ENCODE assay signal across 10 cellular contexts in the genomic region with DNA sequence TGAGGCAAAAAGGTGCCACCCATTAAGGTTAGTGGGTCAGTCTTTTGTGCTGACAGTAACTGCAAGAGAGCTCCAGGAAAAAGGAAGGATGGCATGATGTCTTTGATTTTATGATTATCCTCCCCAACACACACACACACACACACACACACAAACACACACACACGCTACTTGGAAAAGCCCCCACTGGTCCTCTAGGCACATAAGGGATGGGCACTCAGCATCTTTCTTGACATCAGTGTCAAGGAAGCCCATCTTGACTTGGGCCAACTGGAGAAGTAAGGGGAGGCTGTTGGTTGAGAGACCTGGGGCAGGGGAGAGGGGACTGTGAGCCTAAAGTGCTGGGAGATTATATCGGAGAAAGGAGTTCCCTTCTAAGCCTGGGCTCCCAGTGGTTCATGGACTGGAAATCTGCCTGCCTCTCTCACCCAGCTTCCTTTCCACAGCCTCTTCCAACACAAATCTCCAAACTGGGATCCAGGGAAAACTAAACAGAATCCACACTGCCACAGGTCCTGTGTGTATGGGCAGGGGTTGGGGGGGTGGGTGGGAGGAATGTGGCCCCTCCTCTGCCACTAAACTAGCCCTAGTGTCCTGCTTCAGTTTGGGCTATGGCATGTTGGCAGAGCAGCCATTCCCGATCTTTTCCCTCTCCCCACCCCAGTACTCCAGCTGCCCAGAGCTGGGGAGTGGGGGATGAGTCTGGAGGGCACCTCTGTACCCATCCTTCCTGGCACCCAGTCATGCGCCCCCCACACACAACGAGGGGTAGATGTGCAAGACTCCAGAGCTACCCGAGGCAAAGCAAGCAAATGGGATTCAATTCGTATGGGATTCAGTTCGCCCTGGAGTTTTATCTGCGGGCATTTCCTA. TPM values are rescaled to one million over a fixed set of nuclear protein-coding genes. Genes with fewer than 3 reads are reported as not detected.
DNase-seq lines count a peak whose midpoint lies in the region; ATAC-seq and TF ChIP-seq lines count a peak whose summit lies in the region.
"Had no signal": no experiment of that assay in that cellular context is flagged by ENCODE, and none has a peak within 500 bp of the region (broad histone marks: within the 10 kb centered on the region; RNA-seq: fewer than 3 reads in every experiment).

No MANE protein-coding gene starts in this region.

- peaks cover 8% of the 10 kb centered on the region; the same call in 1 of the 2 replicates for H3K9me3 ChIP-seq in AG04450 (ENCODE audit: control insufficient read depth, insufficient read depth, low read length)
- H3K9me3 ChIP-seq in Peyer's patch, result no peaks in the 10 kb centered on the region
- no peaks in the 10 kb centered on the region for H3K9me3 ChIP-seq in osteoblast (ENCODE audit: low read depth, low read length)
- no peaks in the 10 kb centered on the region for H3K9me3 ChIP-seq in mucosa of descending colon

- intact Hi-C loops in mucosa of descending colon (cut with DNase I, micrococcal nuclease), result no loop called here

- H3K27me3 ChIP-seq in AG04450 (ENCODE audit: control insufficient read depth, insufficient read depth, low read length), result no peaks in the 10 kb centered on the region
- no peaks in the 10 kb centered on the region for H3K27me3 ChIP-seq in Peyer's patch
- H3K27me3 ChIP-seq in osteoblast (ENCODE audit: insufficient read depth, low read length), result no peaks in the 10 kb centered on the region

- DNase-seq in AG04450 (ENCODE audit: low read depth, low spot score) (no peak), Peyer's patch (peak in 1 of 3 donors; percentile 14), fibroblast of mammary gland (ENCODE audit: low read depth) (no peak), osteoblast (ENCODE audit: insufficient read length, low spot score, missing footprints) (peak; percentile 87), mucosa of descending colon (no peak), MV-4-11 (lab: John Stamatoyannopoulos, UW) (no peak), HCEC 1CT (no peak)
- DNase-seq: activated CD4-positive, alpha-beta T cell treated with anti-CD3 and anti-CD28 coated beads, Interleukin-2, amount 10 ng/mL, durations not matched to agents 24 days and 14 days; NCI-H2107 had no signal

- peak overlapping the region; percentile 100 for H3K27ac ChIP-seq in AG04450 (ENCODE audit: low read depth, low read length)
- H3K27ac ChIP-seq in Peyer's patch, result peak overlapping the region; percentile 73 to 98 (median 90)
- peak overlapping the region; percentile 99 for H3K27ac ChIP-seq in osteoblast (ENCODE audit: low read depth, low read length)

- H3K4me3 ChIP-seq in AG04450 (ENCODE audit: low read depth, low read length) (peak overlapping the region; percentile 98), Peyer's patch (peak overlapping the region; percentile 49 to 75 (median 62)), fibroblast of mammary gland (ENCODE audit: control insufficient read depth, low read depth, low read length) (peak overlapping the region; percentile 88), osteoblast (ENCODE audit: insufficient read depth, low read length) (peak overlapping the region; percentile 98), mucosa of descending colon (no peak overlapping the region)

- ATAC-seq in mucosa of descending colon (no peak), GM19463 (IDR thresholded peaks at IDR 0.05; ENCODE audit: unreplicated experiment) (no peak)

- POLR2A ChIA-PET in AG04450 (lab: Yijun Ruan, JAX), result interaction anchor here (0.6 to 7.0 kb wide), 15 partner anchors 8 to 305 kb away, joined by 3 to 72 read pairs (median 5); partner anchors contain the start of genes ANAPC13 and CEP63

- CTCF ChIA-PET in AG04450 (lab: Charles Lee), result interaction anchor here (0.6 to 2.0 kb wide), 7 partner anchors 59 to 258 kb away, joined by 3 to 7 read pairs (median 4); no protein-coding TSS in a partner anchor

- H3K36me3 ChIP-seq in Peyer's patch (peaks cover 0 to 36% (median 0%) of the 10 kb centered on the region in 3 donors), osteoblast (ENCODE audit: insufficient read depth, low read length) (peaks cover 56% of the 10 kb centered on the region), mucosa of descending colon (ENCODE audit: low read depth) (no peaks in the 10 kb centered on the region)

- H3K79me2 ChIP-seq in osteoblast (ENCODE audit: insufficient read depth, low read length), result peaks cover 65% of the 10 kb centered on the region

- no peak overlapping the region for H2AFZ ChIP-seq in osteoblast (ENCODE audit: low read length)

- H3K4me2 ChIP-seq in osteoblast (ENCODE audit: insufficient read depth, low read length), result peak overlapping the region; percentile 97

- no peak for TF ChIP-seq POLR2A in Peyer's patch (IDR thresholded peaks at IDR 0.05)

- peaks cover 0 to 71% (median 10%) of the 10 kb centered on the region in 4 donors for H3K4me1 ChIP-seq in Peyer's patch
- peaks cover 56% of the 10 kb centered on the region for H3K4me1 ChIP-seq in osteoblast (ENCODE audit: insufficient read depth, low read length)
- H3K4me1 ChIP-seq in mucosa of descending colon (ENCODE audit: low read depth), result peaks cover 16% of the 10 kb centered on the region

- TF ChIP-seq CTCF in AG04450 (IDR thresholded peaks at IDR 0.05; ENCODE audit: low read depth, low read length) (no peak), Peyer's patch (IDR thresholded peaks at IDR 0.05) (no peak), fibroblast of mammary gland (conservative IDR thresholded peaks at IDR 0.05; ENCODE audit: control insufficient read depth, insufficient read depth, low read depth, low read length) (no peak), osteoblast (IDR thresholded peaks at IDR 0.05; ENCODE audit: extremely low read depth, low read depth, low read length) (no peak), mucosa of descending colon (IDR thresholded peaks at IDR 0.05) (no peak)

- H4K20me1 ChIP-seq in osteoblast (ENCODE audit: insufficient read depth, low read length), result peaks cover 58% of the 10 kb centered on the region

RNA-seq across cellular contexts. Expression of gene AMOTL2, which starts 1.6 kb away (rescaled TPM):
- polyA plus RNA-seq in AG04450 (2011; rRNA removed), result 74.5 and 78.9 TPM in 2 replicates
- 111 and 136 TPM in 2 replicates for polyA minus RNA-seq in AG04450 (2011; rRNA and poly(A)+ RNA removed)
- 10 to 100 TPM; 20.3 to 72.8 (median 31.6) TPM for total RNA-seq in Peyer's patch
- total RNA-seq in osteoblast, result 205 and 300 TPM in 2 replicates
- 10 to 100 TPM; 17.9 to 35.1 (median 21.2) TPM for total RNA-seq in mucosa of descending colon
- total RNA-seq: activated CD4-positive, alpha-beta T cell treated with anti-CD3 and anti-CD28 coated beads, Interleukin-2, amount 10 ng/mL, durations not matched to agents 24 days and 14 days had no signal
